In genomic region chr12:109302358-109302757, GRCh38 we compare ENCODE assay signal across 1 cellular context.
TF ChIP-seq lines count a peak whose summit lies in the region.

No MANE protein-coding gene starts in this region.

TF ChIP-seq in GM12878, 131 proteins besides CTCF, POLR2A, EP300 and RAD21 (continued from another document):
- TF ChIP-seq ATF3 (IDR thresholded peaks at IDR 0.05; ENCODE audit: borderline replicate concordance, extremely low read depth, low read depth, low read length) (no peak), NFXL1 (IDR thresholded peaks at IDR 0.05; ENCODE audit: borderline replicate concordance) (no peak), ZBTB33 (IDR thresholded peaks at IDR 0.05) (no peak)
